In the genomic region with DNA sequence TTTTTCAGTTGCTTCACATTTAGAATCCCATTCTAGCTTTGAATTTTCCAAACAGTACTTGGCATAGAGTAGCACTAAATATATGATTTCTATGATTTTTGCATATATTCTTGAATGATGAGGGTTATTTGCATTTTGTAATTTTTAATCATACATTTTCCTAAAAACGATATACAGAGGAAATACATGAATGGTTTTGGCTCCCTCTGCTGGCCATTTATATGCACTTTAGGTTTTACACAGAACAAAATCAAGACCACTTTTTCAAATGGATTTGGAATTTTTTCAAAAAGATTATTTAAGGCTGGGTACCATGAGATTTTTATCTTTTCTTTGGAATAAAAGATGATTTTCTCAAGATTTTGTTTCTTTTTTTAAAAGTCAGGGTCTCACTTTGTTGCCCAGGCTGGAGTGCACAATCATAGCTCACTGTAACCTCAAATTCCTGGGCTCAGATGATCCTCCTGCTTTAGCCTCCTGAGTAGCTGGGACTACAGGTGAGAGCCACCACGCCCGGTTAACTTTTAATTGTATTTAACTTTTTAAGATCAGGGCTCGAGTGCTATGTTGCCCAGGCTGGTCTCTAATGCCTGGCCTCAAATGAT, we compare ENCODE assay signal across 9 cellular contexts. TPM values are rescaled to one million over a fixed set of nuclear protein-coding genes. Genes with fewer than 3 reads are reported as not detected.
DNase-seq lines count a peak whose midpoint lies in the region; ATAC-seq and TF ChIP-seq lines count a peak whose summit lies in the region.
"Had no signal": no experiment of that assay in that cellular context is flagged by ENCODE, and none has a peak within 500 bp of the region (broad histone marks: within the 10 kb centered on the region; RNA-seq: fewer than 3 reads in every experiment).

No MANE protein-coding gene starts in this region.

- no peak overlapping the region for H3K27ac Mint-ChIP-seq in immature natural killer cell
- H3K27ac Mint-ChIP-seq: dendritic cell treated with granulocyte-macrophage colony-stimulating factor and Interleukin-4, amounts not matched to agents 40 ng/mL and 50 ng/mL, for 4 days had no signal

- no peaks in the 10 kb centered on the region for H3K4me1 ChIP-seq in GM23248 (ENCODE audit: insufficient read depth)
- H3K4me1 ChIP-seq in stomach = no peaks in the 10 kb centered on the region

- H3K27me3 ChIP-seq in GM23248 (replicated peaks; ENCODE audit: insufficient read depth) = no peaks in the 10 kb centered on the region
- peaks cover 0 to 21% (median 0%) of the 10 kb centered on the region in 3 donors for H3K27me3 ChIP-seq in stomach

- H3K4me3 ChIP-seq in GM23248 = no peak overlapping the region
- no peak overlapping the region for H3K4me3 ChIP-seq in stomach

- no peaks in the 10 kb centered on the region for H3K79me2 ChIP-seq in GM23248 (ENCODE audit: insufficient read depth)

- peak; percentile 15 for DNase-seq in activated CD4-positive, CD25-positive, alpha-beta regulatory T cell treated with anti-CD3 and anti-CD28 coated beads, Interleukin-2, amount 50 U/mL, for 16 hours (ENCODE audit: low read depth, low spot score)
- DNase-seq in GM23248 (peak; percentile 75), NCI-H2029 (lab: John Stamatoyannopoulos, UW) (peak; percentile 5), amniotic stem cell (lab: John Stamatoyannopoulos, UW) (peak; percentile 62), immature natural killer cell (peak; percentile 37 to 42 (median 40)), stomach (no peak), omental fat pad (ENCODE audit: low spot score) (no peak)

- no peaks in the 10 kb centered on the region for H3K9me2 ChIP-seq in GM23248 (ENCODE audit: insufficient read depth)

- no peak overlapping the region for H3K9ac ChIP-seq in GM23248

- intact Hi-C loops in stomach (cut with DNase I; ENCODE audit: low total_unique reads) = loop anchor here (10.0 kb wide), 1 partner anchor 423 kb away; no protein-coding TSS in a partner anchor

- H3K9me3 ChIP-seq in GM23248 (ENCODE audit: low read depth) = no peaks in the 10 kb centered on the region
- no peaks in the 10 kb centered on the region for H3K9me3 ChIP-seq in stomach

- TF ChIP-seq EP300 in stomach (IDR thresholded peaks at IDR 0.05) = no peak

- peak overlapping the region; percentile 14; the same call in 1 of the 2 replicates for H2AFZ ChIP-seq in GM23248

- TF ChIP-seq POLR2A in stomach (IDR thresholded peaks at IDR 0.05) = no peak

- no peak overlapping the region for H3K4me3 Mint-ChIP-seq in immature natural killer cell
- H3K4me3 Mint-ChIP-seq: dendritic cell treated with granulocyte-macrophage colony-stimulating factor and Interleukin-4, amounts not matched to agents 40 ng/mL and 50 ng/mL, for 4 days had no signal

- no peaks in the 10 kb centered on the region for H3F3A ChIP-seq in GM23248 (ENCODE audit: insufficient read depth)

- no peak for ATAC-seq in activated CD4-positive, CD25-positive, alpha-beta regulatory T cell treated with anti-CD3 and anti-CD28 coated beads, Interleukin-2, amount 50 U/mL, for 24 hours
- ATAC-seq in omental fat pad (ENCODE audit: low FRiP score) = no peak

- H3K27ac ChIP-seq in GM23248 (no peak overlapping the region), stomach (no peak overlapping the region)

- H3K9me3 Mint-ChIP-seq in immature natural killer cell = no peaks in the 10 kb centered on the region
- H3K9me3 Mint-ChIP-seq: dendritic cell treated with granulocyte-macrophage colony-stimulating factor and Interleukin-4, amounts not matched to agents 40 ng/mL and 50 ng/mL, for 4 days had no signal

- H3K36me3 ChIP-seq in GM23248 (ENCODE audit: low read depth) (no peaks in the 10 kb centered on the region), stomach (no peaks in the 10 kb centered on the region)

- no peaks in the 10 kb centered on the region for H3K4me1 Mint-ChIP-seq in immature natural killer cell

- H3K27me3 Mint-ChIP-seq in immature natural killer cell (ENCODE audit: low read depth in 3 of 3) = peaks cover 2 to 7% (median 3%) of the 10 kb centered on the region in 3 donors
- H3K27me3 Mint-ChIP-seq: dendritic cell treated with granulocyte-macrophage colony-stimulating factor and Interleukin-4, amounts not matched to agents 40 ng/mL and 50 ng/mL, for 4 days had no signal

- TF ChIP-seq CTCF in stomach (IDR thresholded peaks at IDR 0.05) (peak in 5 of 7 experiments; percentile 30 to 89 (median 67)), omental fat pad (IDR thresholded peaks at IDR 0.05) (no peak)

- 2 to 8% methylated on average over 4 of the region's 4 CpGs for WGBS in GM23248 (ENCODE audit: low coverage in 1 of 2, low lambda C conversion rate in 2 of 2, missing lambda C conversion rate in 2 of 2), 2 experiments
- 12 to 29% (median 19%) methylated on average over 4 of the region's 4 CpGs for WGBS in stomach, 5 donors

- H3K36me3 Mint-ChIP-seq in immature natural killer cell = no peaks in the 10 kb centered on the region

- H3K4me2 ChIP-seq in GM23248 (ENCODE audit: unreplicated experiment) = no peak overlapping the region

- no peaks in the 10 kb centered on the region for H4K20me1 ChIP-seq in GM23248 (ENCODE audit: insufficient read depth)

- in situ Hi-C loops in GM23248 (cut with MboI) = loop anchor here (10.0 to 25.0 kb wide), 2 partner anchors 183 to 756 kb away; no protein-coding TSS in a partner anchor

RNA-seq across cellular contexts. Expression of a gene that starts 16.7 kb away (rescaled TPM):
- total RNA-seq in GM23248 (2014; rRNA removed; shearing (Covaris generic)) = 26.0 and 26.9 TPM in 2 replicates
- polyA plus RNA-seq in GM23248 (2016; fragmentation: Nextera tagmentation; extraction: Ambion mirVana) (38.3 and 38.9 TPM in 2 replicates), immature natural killer cell (10 to 100 TPM; 48.8 to 69.1 (median 51.4) TPM), stomach (10 to 100 TPM; 16.7 to 33.6 (median 32.4) TPM)
- total RNA-seq in stomach (10 to 100 TPM in 4 of 5 donors, 1 to 10 TPM in 1; 3.2 to 72.8 (median 49.4) TPM), omental fat pad (10 to 100 TPM; 26.8 to 44.3 (median 33.9) TPM)

RNA-seq across cellular contexts. Expression of a gene that starts 35.9 kb away (rescaled TPM):
- total RNA-seq in GM23248 (2014; rRNA removed; shearing (Covaris generic)) = not detected in 2 replicates
- not detected in 2 replicates for polyA plus RNA-seq in GM23248 (2016; fragmentation: Nextera tagmentation; extraction: Ambion mirVana)
- polyA plus RNA-seq in immature natural killer cell = not detected
- not detected for total RNA-seq in stomach
- polyA plus RNA-seq in stomach = not detected
- not detected for total RNA-seq in omental fat pad

Comparison
In these comparisons a context has a peak if more than half of its experiments do, and no peak if none do; other contexts are left out.
1. DNase-seq: peak in activated CD4-positive, CD25-positive, alpha-beta regulatory T cell treated with anti-CD3 and anti-CD28 coated beads, Interleukin-2, amount 50 U/mL, for 16 hours (single experiment), GM23248 (single experiment), NCI-H2029 (single experiment), amniotic stem cell (single experiment) and immature natural killer cell (3 of 3); none in stomach (single experiment) and omental fat pad (single experiment).
2. CTCF ChIP-seq: peak in stomach (5 of 7); none in omental fat pad (0 of 3).